In genomic region chr16:55012793-55013192, GRCh38 we compare ENCODE assay signal across 23 cellular contexts.
"Had no signal": no experiment of that assay in that cellular context is flagged by ENCODE, and none has a peak within 500 bp of the region (broad histone marks: within the 10 kb centered on the region; RNA-seq: fewer than 3 reads in every experiment).

No MANE protein-coding gene starts in this region.

- H3K4me3 ChIP-seq: colonic mucosa, dorsolateral prefrontal cortex, esophagus squamous epithelium, gastrocnemius medialis, heart right ventricle, left lung, lower lobe of right lung, mucosa of descending colon had no signal

- H3K4me3 Mint-ChIP-seq: mesothelial cell of epicardium, naive B cell had no signal

- H3K36me3 Mint-ChIP-seq: mesothelial cell of epicardium, naive B cell had no signal

- ATAC-seq: esophagus mucosa, gastrocnemius medialis, heart right ventricle, left cardiac atrium, left lung, left ventricle myocardium superior, lower lobe of right lung, mucosa of descending colon had no signal

- H3K27ac ChIP-seq: colonic mucosa, dorsolateral prefrontal cortex, epithelial cell of prostate, esophagus squamous epithelium, gastrocnemius medialis, heart right ventricle, left lung, lower lobe of right lung had no signal

- H3K4me1 Mint-ChIP-seq: naive B cell had no signal

- H3K27ac Mint-ChIP-seq: mesothelial cell of epicardium, naive B cell had no signal

- DNase-seq: colonic mucosa; dorsolateral prefrontal cortex; effector CD4-positive, alpha-beta T cell; effector memory CD4-positive, alpha-beta T cell; erythroblast; esophagus squamous epithelium; foreskin fibroblast; foreskin melanocyte; gastrocnemius medialis; glutamatergic neuron; head of caudate nucleus; heart right ventricle; hippocampal formation; left cardiac atrium; left lung; left ventricle myocardium superior; lower lobe of right lung; mesenchymal stem cell; mucosa of descending colon; naive B cell had no signal
